In genomic region chr16:89315271-89315670, GRCh38 we compare ENCODE assay signal across 1 cellular context.
TF ChIP-seq lines count a peak whose summit lies in the region.

No MANE protein-coding gene starts in this region.

TF ChIP-seq in SK-N-SH treated with all-trans-retinoic acid at 6 μM for 48 hours, 23 proteins besides CTCF, POLR2A, EP300 and RAD21 (continued from another document):
- TF ChIP-seq PATZ1 (CRISPR knock-in tag; IDR thresholded peaks at IDR 0.05; ENCODE audit: borderline replicate concordance), result no peak
